In genomic region chr1:111172463-111172862, GRCh38 we compare ENCODE assay signal across 21 cellular contexts. TPM values are rescaled to one million over a fixed set of nuclear protein-coding genes. Genes with fewer than 3 reads are reported as not detected.
DNase-seq lines count a peak whose midpoint lies in the region; ATAC-seq, FAIRE-seq and TF ChIP-seq lines count a peak whose summit lies in the region.
"Had no signal": no experiment of that assay in that cellular context is flagged by ENCODE, and none has a peak within 500 bp of the region (broad histone marks: within the 10 kb centered on the region; RNA-seq: fewer than 3 reads in every experiment).

No MANE protein-coding gene starts in this region.

- H4K20me1 ChIP-seq in Loucy (ENCODE audit: insufficient read depth, low read length, poor library complexity, severe bottlenecking) (no peaks in the 10 kb centered on the region), K562 (replicated peaks; ENCODE audit: control insufficient read depth, insufficient read depth, low read length) (no peaks in the 10 kb centered on the region)

- H3K4me3 ChIP-seq in Loucy (ENCODE audit: low read length, poor library complexity, severe bottlenecking) (no peak overlapping the region), K562 (no peak overlapping the region)
- H3K4me3 ChIP-seq: A549, SJCRH30 had no signal

- H3K9me1 ChIP-seq in K562 (ENCODE audit: control insufficient read depth, insufficient read depth, low read length) = no peaks in the 10 kb centered on the region

- no peaks in the 10 kb centered on the region; the same call in 1 of the 2 replicates for H3K79me2 ChIP-seq in Loucy (ENCODE audit: insufficient read depth, low read length)
- no peaks in the 10 kb centered on the region for H3K79me2 ChIP-seq in K562 (ENCODE audit: control insufficient read depth, insufficient read depth, low read length)

- H3K27me3 ChIP-seq in Loucy (ENCODE audit: insufficient read depth, low read length, poor library complexity, severe bottlenecking) (no peaks in the 10 kb centered on the region), K562 (ENCODE audit: control insufficient read depth in 2 of 2, insufficient read depth in 2 of 2, low read length in 2 of 2) (no peaks in the 10 kb centered on the region)
- H3K27me3 ChIP-seq: SJCRH30 had no signal

- TF ChIP-seq POLR2A in K562 (conservative IDR thresholded peaks at IDR 0.05) = no peak

- BruUV-seq in K562 (replicated peaks; lab: Mats Ljungman, UMichigan) = no TSS peak

- CTCF ChIA-PET in activated naive CD4-positive, alpha-beta T cell treated with anti-CD3 and anti-CD28 coated beads, Interleukin-2, amount 10 ng/mL, durations not matched to agents 7 days and 5 days (lab: Charles Lee) = interaction anchor here (1.0 kb wide), 1 partner anchor 71 kb away, joined by 4 read pairs; no protein-coding TSS in a partner anchor
- CTCF ChIA-PET in K562 (lab: Yijun Ruan, JAX; ENCODE audit: low intra/inter-chr PET ratio) = no interaction called here

- H3K27ac Mint-ChIP-seq in activated naive CD4-positive, alpha-beta T cell treated with anti-CD3 and anti-CD28 coated beads, Interleukin-2, amount 50 U/mL, for 24 hours = peak overlapping the region; percentile 70
- H3K27ac Mint-ChIP-seq in activated naive CD4-positive, alpha-beta T cell treated with anti-CD3 and anti-CD28 coated beads, Interleukin-2, amount 10 ng/mL, durations not matched to agents 7 days and 5 days = no peak overlapping the region
- peak overlapping the region; percentile 35 for H3K27ac Mint-ChIP-seq in stimulated activated effector memory CD8-positive, alpha-beta T cell treated with anti-CD3 and anti-CD28 coated beads, Interleukin-12 subunit alpha, Interleukin-12 subunit beta, amount 100 ng/mL, for 72 hours

- H3K4me1 Mint-ChIP-seq in activated naive CD4-positive, alpha-beta T cell treated with anti-CD3 and anti-CD28 coated beads, Interleukin-2, amount 50 U/mL, for 24 hours = peaks cover 66% of the 10 kb centered on the region
- peaks cover 4% of the 10 kb centered on the region for H3K4me1 Mint-ChIP-seq in activated naive CD4-positive, alpha-beta T cell treated with anti-CD3 and anti-CD28 coated beads, Interleukin-2, amount 10 ng/mL, durations not matched to agents 7 days and 5 days
- peaks cover 10% of the 10 kb centered on the region for H3K4me1 Mint-ChIP-seq in stimulated activated effector memory CD8-positive, alpha-beta T cell treated with anti-CD3 and anti-CD28 coated beads, Interleukin-12 subunit alpha, Interleukin-12 subunit beta, amount 100 ng/mL, for 72 hours

- no peak overlapping the region for H3K9ac ChIP-seq in Loucy (ENCODE audit: low read depth, low read length, poor library complexity, severe bottlenecking)
- no peak overlapping the region for H3K9ac ChIP-seq in K562 (ENCODE audit: insufficient read depth in 1 of 2, low read depth in 2 of 2, low read length in 2 of 2)

- peaks cover 77% of the 10 kb centered on the region for H3K36me3 ChIP-seq in Loucy (ENCODE audit: insufficient read depth, low read length)
- H3K36me3 ChIP-seq in K562 (ENCODE audit: control insufficient read depth, insufficient read depth, low read length) = peaks cover 76% of the 10 kb centered on the region

- H3K9me2 ChIP-seq in Loucy (replicated peaks; ENCODE audit: low read depth, low read length) = no peaks in the 10 kb centered on the region

- DNase-seq in activated naive CD4-positive, alpha-beta T cell treated with anti-CD3 and anti-CD28 coated beads, Interleukin-2, amount 10 ng/mL, durations not matched to agents 7 days and 5 days = no peak
- DNase-seq in K562 (ENCODE audit: extremely low read depth in 1 of 4, low spot score in 3 of 4) = peak in 3 of 4 experiments; percentile 16 to 55 (median 36)
- no peak for DNase-seq in stimulated activated effector memory CD8-positive, alpha-beta T cell treated with anti-CD3 and anti-CD28 coated beads, Interleukin-12 subunit alpha, Interleukin-12 subunit beta, amount 100 ng/mL, for 72 hours (ENCODE audit: low spot score in 2 of 2)
- no peak for DNase-seq in superior temporal gyrus (ENCODE audit: extremely low spot score)
- DNase-seq in SW 1271 (lab: John Stamatoyannopoulos, UW) = no peak
- DNase-seq: Caco-2; DMS153; NCI-H1436; NCI-H2029; NCI-H2171; NCI-H446 treated with DMSO at 0.1 percent for 48 hours; NK-92 treated with Interleukin-12 subunit alpha and Interleukin-12 subunit beta, amount 100 ng/mL, for 24 hours; SJCRH30 had no signal

- FAIRE-seq in K562 (lab: Jason Lieb, UNC) = no peak
- FAIRE-seq: A549 had no signal

- H3K4me2 ChIP-seq in Loucy (ENCODE audit: low read depth, low read length, poor library complexity, severe bottlenecking) (peak overlapping the region; percentile 36), K562 (ENCODE audit: insufficient read depth, low read length) (no peak overlapping the region)
- H3K4me2 ChIP-seq: A549 had no signal

- no peak overlapping the region for H2AFZ ChIP-seq in Loucy (ENCODE audit: low read length)
- no peak overlapping the region for H2AFZ ChIP-seq in K562 (ENCODE audit: low read depth, low read length)

- TF ChIP-seq RAD21 in K562 (CRISPR knock-in tag; conservative IDR thresholded peaks at IDR 0.05 in 1 of 2, IDR thresholded peaks at IDR 0.05 in 1 of 2) = no peak

- H3K36me3 Mint-ChIP-seq in activated naive CD4-positive, alpha-beta T cell treated with anti-CD3 and anti-CD28 coated beads, Interleukin-2, amount 50 U/mL, for 24 hours = peaks cover 22% of the 10 kb centered on the region
- H3K36me3 Mint-ChIP-seq in activated naive CD4-positive, alpha-beta T cell treated with anti-CD3 and anti-CD28 coated beads, Interleukin-2, amount 10 ng/mL, durations not matched to agents 7 days and 5 days = peaks cover 56% of the 10 kb centered on the region
- peaks cover 81% of the 10 kb centered on the region for H3K36me3 Mint-ChIP-seq in stimulated activated effector memory CD8-positive, alpha-beta T cell treated with anti-CD3 and anti-CD28 coated beads, Interleukin-12 subunit alpha, Interleukin-12 subunit beta, amount 100 ng/mL, for 72 hours

- H3K27me3 Mint-ChIP-seq in activated naive CD4-positive, alpha-beta T cell treated with anti-CD3 and anti-CD28 coated beads, Interleukin-2, amount 50 U/mL, for 24 hours = no peaks in the 10 kb centered on the region
- no peaks in the 10 kb centered on the region for H3K27me3 Mint-ChIP-seq in activated naive CD4-positive, alpha-beta T cell treated with anti-CD3 and anti-CD28 coated beads, Interleukin-2, amount 10 ng/mL, durations not matched to agents 7 days and 5 days

- no peaks in the 10 kb centered on the region for H3K9me3 Mint-ChIP-seq in activated naive CD4-positive, alpha-beta T cell treated with anti-CD3 and anti-CD28 coated beads, Interleukin-2, amount 50 U/mL, for 24 hours
- H3K9me3 Mint-ChIP-seq in activated naive CD4-positive, alpha-beta T cell treated with anti-CD3 and anti-CD28 coated beads, Interleukin-2, amount 10 ng/mL, durations not matched to agents 7 days and 5 days = no peaks in the 10 kb centered on the region
- H3K9me3 Mint-ChIP-seq in stimulated activated effector memory CD8-positive, alpha-beta T cell treated with anti-CD3 and anti-CD28 coated beads, Interleukin-12 subunit alpha, Interleukin-12 subunit beta, amount 100 ng/mL, for 72 hours = no peaks in the 10 kb centered on the region

- no peak for TF ChIP-seq EP300 in K562 (IDR thresholded peaks at IDR 0.05; ENCODE audit: low read length)

- no peaks in the 10 kb centered on the region for H3F3A ChIP-seq in Loucy (ENCODE audit: low read depth)

- no peak overlapping the region for H3K27ac ChIP-seq in K562 (ENCODE audit: extremely low read depth, low read depth, low read length)
- H3K27ac ChIP-seq: A549, C4-2B, HL-60, RWPE1, SJCRH30 had no signal

- peak; percentile 71 for ATAC-seq in K562
- ATAC-seq in stimulated activated effector memory CD8-positive, alpha-beta T cell treated with anti-CD3 and anti-CD28 coated beads, Interleukin-12 subunit alpha, Interleukin-12 subunit beta, amount 100 ng/mL, for 72 hours = no peak
- no peak for ATAC-seq in GM18868 (IDR thresholded peaks at IDR 0.05; ENCODE audit: unreplicated experiment)
- ATAC-seq: A549 had no signal

- TF ChIP-seq CTCF in Loucy (conservative IDR thresholded peaks at IDR 0.05; ENCODE audit: low read length) = no peak
- no peak for TF ChIP-seq CTCF in K562 (IDR thresholded peaks at IDR 0.05 in 2 of 3, conservative IDR thresholded peaks at IDR 0.05 in 1 of 3; ENCODE audit: insufficient read depth in 2 of 3, low read depth in 1 of 3, low read length in 3 of 3)

- POLR2A ChIA-PET in K562 (lab: Yijun Ruan, JAX) = interaction anchor here (0.6 to 2.1 kb wide), 5 partner anchors 10 to 26 kb away, joined by 3 to 6 read pairs (median 4); no protein-coding TSS in a partner anchor

- intact Hi-C loops in K562 (cut with micrococcal nuclease) = no loop called here

- H3K9me3 ChIP-seq in Loucy (ENCODE audit: insufficient read depth, low read depth, low read length) (no peaks in the 10 kb centered on the region), K562 (replicated peaks; ENCODE audit: control insufficient read depth, insufficient read depth, low read depth, low read length) (no peaks in the 10 kb centered on the region)
- H3K9me3 ChIP-seq: A549, Caco-2, SJCRH30 had no signal

- H3K4me3 Mint-ChIP-seq in activated naive CD4-positive, alpha-beta T cell treated with anti-CD3 and anti-CD28 coated beads, Interleukin-2, amount 50 U/mL, for 24 hours = no peak overlapping the region
- H3K4me3 Mint-ChIP-seq in activated naive CD4-positive, alpha-beta T cell treated with anti-CD3 and anti-CD28 coated beads, Interleukin-2, amount 10 ng/mL, durations not matched to agents 7 days and 5 days = no peak overlapping the region
- H3K4me3 Mint-ChIP-seq in stimulated activated effector memory CD8-positive, alpha-beta T cell treated with anti-CD3 and anti-CD28 coated beads, Interleukin-12 subunit alpha, Interleukin-12 subunit beta, amount 100 ng/mL, for 72 hours = no peak overlapping the region

- in situ Hi-C loops in K562 (cut with MboI) = no loop called here

- H3K4me1 ChIP-seq in Loucy (ENCODE audit: insufficient read depth, low read length, poor library complexity, severe bottlenecking) (peaks cover 16% of the 10 kb centered on the region), K562 (replicated peaks in 1 of 2; ENCODE audit: control insufficient read depth in 2 of 2, insufficient read depth in 2 of 2, low read length in 2 of 2) (peaks cover 0 to 9% of the 10 kb centered on the region in 2 experiments; a peak in 2 of 5 replicates)
- H3K4me1 ChIP-seq: A549, Caco-2, SJCRH30 had no signal

RNA-seq across cellular contexts. Expression of gene DENND2D, which starts 28.0 kb away (rescaled TPM):
- total RNA-seq in K562 (2011; cell fraction: chromatin; rRNA removed; ENCODE audit: low replicate concordance) = not detected in 2 replicates
- not detected in 2 replicates for total RNA-seq in K562 (2011; cell fraction: nucleolus; rRNA removed)
- total RNA-seq in K562 (2011; cell fraction: nucleoplasm; rRNA removed) = not detected in 2 replicates
- total RNA-seq in K562 (2014; rRNA removed) (not detected in 2 replicates), K562 (2014; rRNA removed; fragmentation: Illumina TruSeq; extraction: Trizol) (not detected in 2 replicates), K562 (2015; rRNA removed; fragmentation: Illumina TruSeq; extraction: Trizol) (0.15 TPM in 1 of 2 replicates, not detected in the other), K562 (2021) (0.36 and 0.44 TPM in 2 replicates)
- polyA plus RNA-seq in K562 (2011; rRNA removed) (not detected in 2 replicates), K562 (2014; fragmentation: Illumina TruSeq; extraction: Trizol) (0.13 TPM in 1 of 2 replicates, not detected in the other), K562 (2014; fragmentation: Nextera tagmentation; extraction: Ambion mirVana) (under 1 TPM in 1 of 2 experiments, not detected in 1; 0.08 TPM), K562 (2014; rRNA removed) (not detected in 2 replicates)
- polyA plus RNA-seq in K562 (2011; cell fraction: cytosol; rRNA removed) = 0.10 TPM in 1 of 2 replicates, not detected in the other
- polyA plus RNA-seq in K562 (2011; cell fraction: nucleus; rRNA removed) = not detected in 2 replicates
- polyA plus RNA-seq in K562 (2012) = 0.17 and 0.33 TPM in 2 replicates
- polyA minus RNA-seq in K562 (2011; rRNA and poly(A)+ RNA removed) = 0.11 TPM in 1 of 2 replicates, not detected in the other
- not detected in 2 replicates for polyA minus RNA-seq in K562 (2011; cell fraction: cytosol; rRNA and poly(A)+ RNA removed)
- polyA minus RNA-seq in K562 (2011; cell fraction: nucleus; rRNA and poly(A)+ RNA removed) = 0.13 TPM in 1 of 2 replicates, not detected in the other
- total RNA-seq: SJCRH30 had no signal

RNA-seq across cellular contexts. Expression of gene CEPT1, which starts 32.4 kb away (rescaled TPM):
- total RNA-seq in K562 (2011; cell fraction: chromatin; rRNA removed; ENCODE audit: low replicate concordance) = 77.6 and 152 TPM in 2 replicates
- total RNA-seq in K562 (2011; cell fraction: nucleolus; rRNA removed) = 38.0 and 48.8 TPM in 2 replicates
- 77.7 and 110 TPM in 2 replicates for total RNA-seq in K562 (2011; cell fraction: nucleoplasm; rRNA removed)
- 24.4 and 25.1 TPM in 2 replicates for total RNA-seq in K562 (2014; rRNA removed)
- 52.7 and 54.1 TPM in 2 replicates for total RNA-seq in K562 (2014; rRNA removed; fragmentation: Illumina TruSeq; extraction: Trizol)
- total RNA-seq in K562 (2015; rRNA removed; fragmentation: Illumina TruSeq; extraction: Trizol) = 42.3 and 47.6 TPM in 2 replicates
- 35.5 and 45.7 TPM in 2 replicates for total RNA-seq in K562 (2021)
- 72.6 and 73.9 TPM in 2 replicates for polyA plus RNA-seq in K562 (2011; rRNA removed)
- 17.1 and 37.5 TPM in 2 replicates for polyA plus RNA-seq in K562 (2011; cell fraction: cytosol; rRNA removed)
- polyA plus RNA-seq in K562 (2011; cell fraction: nucleus; rRNA removed) = 34.6 and 56.8 TPM in 2 replicates
- polyA plus RNA-seq in K562 (2012) = 24.2 and 25.2 TPM in 2 replicates
- polyA plus RNA-seq in K562 (2014; fragmentation: Illumina TruSeq; extraction: Trizol) = 30.9 and 42.4 TPM in 2 replicates
- polyA plus RNA-seq in K562 (2014; fragmentation: Nextera tagmentation; extraction: Ambion mirVana) = 10 to 100 TPM; 39.1 to 46.4 TPM
- polyA plus RNA-seq in K562 (2014; rRNA removed) = 28.0 and 33.1 TPM in 2 replicates
- 86.2 and 109 TPM in 2 replicates for polyA minus RNA-seq in K562 (2011; rRNA and poly(A)+ RNA removed)
- polyA minus RNA-seq in K562 (2011; cell fraction: cytosol; rRNA and poly(A)+ RNA removed) = 21.6 and 23.8 TPM in 2 replicates
- 34.6 and 56.8 TPM in 2 replicates for polyA minus RNA-seq in K562 (2011; cell fraction: nucleus; rRNA and poly(A)+ RNA removed)

RNA-seq across cellular contexts. Expression of gene DRAM2, which starts 32.6 kb away (rescaled TPM):
- 55.1 and 79.4 TPM in 2 replicates for total RNA-seq in K562 (2011; cell fraction: chromatin; rRNA removed; ENCODE audit: low replicate concordance)
- total RNA-seq in K562 (2011; cell fraction: nucleolus; rRNA removed) = 47.5 and 52.1 TPM in 2 replicates
- total RNA-seq in K562 (2011; cell fraction: nucleoplasm; rRNA removed) = 96.9 and 112 TPM in 2 replicates
- total RNA-seq in K562 (2014; rRNA removed) (29.0 and 38.2 TPM in 2 replicates), K562 (2014; rRNA removed; fragmentation: Illumina TruSeq; extraction: Trizol) (53.5 and 56.8 TPM in 2 replicates), K562 (2015; rRNA removed; fragmentation: Illumina TruSeq; extraction: Trizol) (43.3 and 44.1 TPM in 2 replicates), K562 (2021) (35.9 and 41.9 TPM in 2 replicates)
- polyA plus RNA-seq in K562 (2011; rRNA removed) (158 and 161 TPM in 2 replicates), K562 (2014; fragmentation: Illumina TruSeq; extraction: Trizol) (67.4 and 77.7 TPM in 2 replicates), K562 (2014; fragmentation: Nextera tagmentation; extraction: Ambion mirVana) (100 to 1,000 TPM in 1 of 2 experiments, 10 to 100 TPM in 1; 93.4 to 101 TPM), K562 (2014; rRNA removed) (46.4 and 60.2 TPM in 2 replicates)
- 38.2 and 103 TPM in 2 replicates for polyA plus RNA-seq in K562 (2011; cell fraction: cytosol; rRNA removed)
- 81.1 and 121 TPM in 2 replicates for polyA plus RNA-seq in K562 (2011; cell fraction: nucleus; rRNA removed)
- 36.3 and 87.9 TPM in 2 replicates for polyA plus RNA-seq in K562 (2012)
- polyA minus RNA-seq in K562 (2011; rRNA and poly(A)+ RNA removed) = 92.2 and 94.6 TPM in 2 replicates
- polyA minus RNA-seq in K562 (2011; cell fraction: cytosol; rRNA and poly(A)+ RNA removed) = 27.1 and 32.8 TPM in 2 replicates
- 19.8 and 33.9 TPM in 2 replicates for polyA minus RNA-seq in K562 (2011; cell fraction: nucleus; rRNA and poly(A)+ RNA removed)

RNA-seq across cellular contexts. Expression of gene CHI3L2, which starts 55.0 kb away (rescaled TPM):
- total RNA-seq in K562 (2011; cell fraction: chromatin; rRNA removed; ENCODE audit: low replicate concordance) = not detected in 2 replicates
- total RNA-seq in K562 (2011; cell fraction: nucleolus; rRNA removed) = not detected in 2 replicates
- not detected in 2 replicates for total RNA-seq in K562 (2011; cell fraction: nucleoplasm; rRNA removed)
- total RNA-seq in K562 (2014; rRNA removed) = not detected in 2 replicates
- not detected in 2 replicates for total RNA-seq in K562 (2014; rRNA removed; fragmentation: Illumina TruSeq; extraction: Trizol)
- total RNA-seq in K562 (2015; rRNA removed; fragmentation: Illumina TruSeq; extraction: Trizol) = 0.07 TPM in 1 of 2 replicates, not detected in the other
- total RNA-seq in K562 (2021) = 0.27 TPM in 1 of 2 replicates, not detected in the other
- polyA plus RNA-seq in K562 (2011; rRNA removed) = 0.05 and 0.15 TPM in 2 replicates
- polyA plus RNA-seq in K562 (2011; cell fraction: cytosol; rRNA removed) = 0.19 TPM in 1 of 2 replicates, not detected in the other
- not detected in 2 replicates for polyA plus RNA-seq in K562 (2011; cell fraction: nucleus; rRNA removed)
- polyA plus RNA-seq in K562 (2012) = 0.12 and 0.15 TPM in 2 replicates
- polyA plus RNA-seq in K562 (2014; fragmentation: Illumina TruSeq; extraction: Trizol) = not detected in 2 replicates
- not detected for polyA plus RNA-seq in K562 (2014; fragmentation: Nextera tagmentation; extraction: Ambion mirVana)
- 0.22 TPM in 1 of 2 replicates, not detected in the other for polyA plus RNA-seq in K562 (2014; rRNA removed)
- polyA minus RNA-seq in K562 (2011; rRNA and poly(A)+ RNA removed) = not detected in 2 replicates
- polyA minus RNA-seq in K562 (2011; cell fraction: cytosol; rRNA and poly(A)+ RNA removed) = not detected in 2 replicates
- polyA minus RNA-seq in K562 (2011; cell fraction: nucleus; rRNA and poly(A)+ RNA removed) = not detected in 2 replicates
- total RNA-seq: Caco-2, H4 had no signal

Comparison
In these comparisons a context has a peak if more than half of its experiments do, and no peak if none do; other contexts are left out.
1. DNase-seq: peak in K562 (3 of 4); none in activated naive CD4-positive, alpha-beta T cell treated with anti-CD3 and anti-CD28 coated beads, Interleukin-2, amount 10 ng/mL, durations not matched to agents 7 days and 5 days (single experiment), stimulated activated effector memory CD8-positive, alpha-beta T cell treated with anti-CD3 and anti-CD28 coated beads, Interleukin-12 subunit alpha, Interleukin-12 subunit beta, amount 100 ng/mL, for 72 hours (0 of 2), superior temporal gyrus (single experiment) and SW 1271 (0 of 2).